15 cellular contexts compared by ENCODE assay signal in genomic region chr5:150639317-150639738, GRCh38. TPM values are rescaled to one million over a fixed set of nuclear protein-coding genes. Genes with fewer than 3 reads are reported as not detected.
DNase-seq lines count a peak whose midpoint lies in the region; ATAC-seq, FAIRE-seq and TF ChIP-seq lines count a peak whose summit lies in the region.
"Had no signal": no experiment of that assay in that cellular context is flagged by ENCODE, and none has a peak within 500 bp of the region (broad histone marks: within the 10 kb centered on the region; RNA-seq: fewer than 3 reads in every experiment).

No MANE protein-coding gene starts in this region.

- TF ChIP-seq POLR2A in IMR-90 (IDR thresholded peaks at IDR 0.05; ENCODE audit: low read depth, low read length) = no peak
- TF ChIP-seq POLR2A in thyroid gland (IDR thresholded peaks at IDR 0.05) = no peak
- no peak for TF ChIP-seq POLR2A in GM12892 (IDR thresholded peaks at IDR 0.05; ENCODE audit: low read depth, low read length)

- H3K79me1 ChIP-seq in IMR-90 (ENCODE audit: low read depth in 1 of 2, low read length in 2 of 2) = peaks cover 12 to 35% of the 10 kb centered on the region in 2 experiments

- H3K4me3 ChIP-seq in IMR-90 (ENCODE audit: insufficient read depth, low read depth, low read length) (no peak overlapping the region), colonic mucosa (no peak overlapping the region), muscle layer of duodenum (ENCODE audit: low read depth in 1 of 2, low read length in 2 of 2) (no peak overlapping the region), thyroid gland (replicated peaks in 1 of 3) (no peak overlapping the region)
- H3K4me3 ChIP-seq: SK-N-MC had no signal

- H3K9me1 ChIP-seq in IMR-90 (ENCODE audit: insufficient read depth, low read length) = peaks cover 24% of the 10 kb centered on the region

- H4K20me1 ChIP-seq in IMR-90 (ENCODE audit: insufficient read depth, low read length) = peaks cover 12% of the 10 kb centered on the region

- TF ChIP-seq RAD21 in IMR-90 (IDR thresholded peaks at IDR 0.05; ENCODE audit: low read length) = no peak

- H3K4me2 ChIP-seq in IMR-90 (ENCODE audit: low read depth, low read length) = no peak overlapping the region

- peak overlapping the region; percentile 50 for H3K23ac ChIP-seq in IMR-90 (ENCODE audit: low read depth, low read length)

- in situ Hi-C loops in IMR-90 (cut with MboI; ENCODE audit: low sequenced_read_pairs) = no loop called here

- H3K9ac ChIP-seq in IMR-90 (ENCODE audit: low read depth, low read length) = peak overlapping the region; percentile 7; the same call in 1 of the 2 replicates
- H3K9ac ChIP-seq in colonic mucosa (ENCODE audit: low read depth in 2 of 2, low read length in 2 of 2) = no peak overlapping the region

- POLR2A ChIA-PET in IMR-90 (lab: Charles Lee; ENCODE audit: unreplicated experiment) = interaction anchor here (0.6 kb wide), 1 partner anchor 152 kb away, joined by 6 read pairs; no protein-coding TSS in a partner anchor

- CTCF ChIA-PET in IMR-90 (lab: Yijun Ruan, JAX) = no interaction called here

- H2BK5ac ChIP-seq in IMR-90 (ENCODE audit: low read depth, low read length, poor library complexity, severe bottlenecking) = peak overlapping the region; percentile 87

- ATAC-seq in IMR-90 (ENCODE audit: low read depth) = no peak
- no peak for ATAC-seq in HG02973 (IDR thresholded peaks at IDR 0.05; ENCODE audit: unreplicated experiment)
- ATAC-seq: activated CD4-positive, CD25-positive, alpha-beta regulatory T cell treated with anti-CD3 and anti-CD28 coated beads, Interleukin-2, amount 50 U/mL, for 24 hours; activated naive CD8-positive, alpha-beta T cell treated with anti-CD3 and anti-CD28 coated beads, Interleukin-2, amount 50 U/mL, for 24 hours had no signal

- H3K4ac ChIP-seq in IMR-90 (ENCODE audit: low read depth, low read length) = peak overlapping the region; percentile 90

- no TSS peak for BruUV-seq in IMR-90 (replicated peaks; lab: Mats Ljungman, UMichigan)

- peak overlapping the region; percentile 40 for H2AFZ ChIP-seq in IMR-90 (replicated peaks; ENCODE audit: low read length, poor library complexity)

- peak overlapping the region; percentile 96 for H2BK120ac ChIP-seq in IMR-90 (ENCODE audit: low read depth, low read length)

- H3K27me3 ChIP-seq in IMR-90 (ENCODE audit: control insufficient read depth, insufficient read depth, low read length) (no peaks in the 10 kb centered on the region), colonic mucosa (no peaks in the 10 kb centered on the region), muscle layer of duodenum (ENCODE audit: low read depth, low read length) (no peaks in the 10 kb centered on the region), thyroid gland (no peaks in the 10 kb centered on the region)

- no peak overlapping the region for H3K56ac ChIP-seq in IMR-90 (ENCODE audit: extremely low read depth, insufficient read depth, low read length)

- DNase-seq in IMR-90 (no peak), colonic mucosa (no peak), thyroid gland (no peak), NCI-H1436 (lab: John Stamatoyannopoulos, UW) (no peak), GM12892 (ENCODE audit: insufficient read length) (no peak)
- DNase-seq: activated naive CD8-positive, alpha-beta T cell treated with anti-CD3 and anti-CD28 coated beads, Interleukin-2, amount 50 U/mL, for 24 hours; activated T-cell treated with anti-CD3 and anti-CD28 coated beads for 4 hours; islet precursor cell; NCI-H1436 treated with DMSO at 0.1 percent for 48 hours had no signal

- H2BK15ac ChIP-seq in IMR-90 (ENCODE audit: low read depth, low read length) = peak overlapping the region; percentile 82; the same call in 2 of the 3 replicates

- WGBS in IMR-90 (ENCODE audit: extremely low coverage in 2 of 2, insufficient read length in 1 of 2), 2 experiments = no CpG with 5 or more reads among the region's 4 CpGs
- WGBS in thyroid gland, 2 donors = 85 to 86% methylated on average over 4 of the region's 4 CpGs

- peak overlapping the region; percentile 90 for H3K14ac ChIP-seq in IMR-90 (replicated peaks; ENCODE audit: low read depth, low read length)

- intact Hi-C loops in IMR-90 (cut with micrococcal nuclease) (no loop called here), colonic mucosa (cut with DNase I) (no loop called here), thyroid gland (cut with DNase I) (no loop called here)

- no peaks in the 10 kb centered on the region; the same call in 1 of the 2 replicates for H3K36me3 ChIP-seq in IMR-90 (ENCODE audit: control insufficient read depth, insufficient read depth, low read length)
- no peaks in the 10 kb centered on the region for H3K36me3 ChIP-seq in colonic mucosa
- no peaks in the 10 kb centered on the region for H3K36me3 ChIP-seq in muscle layer of duodenum (ENCODE audit: control insufficient read depth in 1 of 2, insufficient read depth in 2 of 2, low read length in 2 of 2)
- H3K36me3 ChIP-seq in thyroid gland = no peaks in the 10 kb centered on the region
- H3K36me3 ChIP-seq: neutrophil had no signal

- peak overlapping the region; percentile 93 for H2AK5ac ChIP-seq in IMR-90 (ENCODE audit: low read depth, low read length)

- H2BK20ac ChIP-seq in IMR-90 (ENCODE audit: low read depth, low read length) = peak overlapping the region; percentile 83

- H3K9me3 ChIP-seq in IMR-90 (ENCODE audit: control insufficient read depth, insufficient read depth, low read length) (no peaks in the 10 kb centered on the region), colonic mucosa (no peaks in the 10 kb centered on the region), muscle layer of duodenum (ENCODE audit: control insufficient read depth in 1 of 2, low read length in 2 of 2) (no peaks in the 10 kb centered on the region), thyroid gland (no peaks in the 10 kb centered on the region)
- H3K9me3 ChIP-seq: neutrophil had no signal

- H2AK9ac ChIP-seq in IMR-90 (replicated peaks; ENCODE audit: low read depth, low read length, poor library complexity) = peak overlapping the region; percentile 83

- peak overlapping the region; percentile 22; the same call in 1 of the 2 replicates for H3K18ac ChIP-seq in IMR-90 (ENCODE audit: low read depth, low read length)

- no peak for FAIRE-seq in GM12892 (lab: Jason Lieb, UNC)
- FAIRE-seq: frontal cortex had no signal

- H3K4me1 ChIP-seq in IMR-90 (ENCODE audit: control insufficient read depth, insufficient read depth, low read length) = peaks cover 51% of the 10 kb centered on the region
- H3K4me1 ChIP-seq in colonic mucosa = no peaks in the 10 kb centered on the region
- H3K4me1 ChIP-seq in muscle layer of duodenum (ENCODE audit: control insufficient read depth in 1 of 2, insufficient read depth in 2 of 2, low read length in 2 of 2) = peaks cover 40 to 74% of the 10 kb centered on the region in 2 donors
- H3K4me1 ChIP-seq in thyroid gland = peaks cover 45 to 79% of the 10 kb centered on the region in 2 donors

- peak overlapping the region; percentile 86 for H4K91ac ChIP-seq in IMR-90 (ENCODE audit: insufficient read depth, low read depth, low read length)

- peak overlapping the region; percentile 73 to 84; a peak in 2 of 4 replicates for H4K8ac ChIP-seq in IMR-90 (ENCODE audit: low read depth in 2 of 2, low read length in 2 of 2)

- no peak for TF ChIP-seq CTCF in IMR-90 (conservative IDR thresholded peaks at IDR 0.05; ENCODE audit: low read depth, low read length)
- no peak for TF ChIP-seq CTCF in colonic mucosa (IDR thresholded peaks at IDR 0.05)
- TF ChIP-seq CTCF in thyroid gland (IDR thresholded peaks at IDR 0.05) = no peak

- peak overlapping the region; percentile 13; the same call in 1 of the 2 replicates for H4K5ac ChIP-seq in IMR-90 (ENCODE audit: low read depth, low read length)

- peak overlapping the region; percentile 91; the same call in 1 of the 2 replicates for H3K27ac ChIP-seq in IMR-90 (ENCODE audit: insufficient read depth, low read length)
- H3K27ac ChIP-seq in colonic mucosa = peak overlapping the region; percentile 17
- H3K27ac ChIP-seq in muscle layer of duodenum (ENCODE audit: low read length) = peak overlapping the region; percentile 62
- peak overlapping the region in 2 of 3 donors; percentile 78 to 87 for H3K27ac ChIP-seq in thyroid gland
- H3K27ac ChIP-seq: neutrophil had no signal

- dilution Hi-C loops in IMR-90 (cut with HindIII; ENCODE audit: low sequenced_read_pairs, unreplicated experiment) = no loop called here

TF ChIP-seq in IMR-90, 13 proteins besides CTCF, POLR2A, EP300 and RAD21 (continues in another document):
- TF ChIP-seq CHD1 (IDR thresholded peaks at IDR 0.05; ENCODE audit: low read depth, low read length) (no peak), FOS (IDR thresholded peaks at IDR 0.05; ENCODE audit: low read depth, low read length) (no peak), NFE2L2 (IDR thresholded peaks at IDR 0.05; ENCODE audit: low read depth, low read length) (no peak), BHLHE40 (IDR thresholded peaks at IDR 0.05; ENCODE audit: low read depth, low read length) (no peak), RFX5 (IDR thresholded peaks at IDR 0.05; ENCODE audit: low read depth, low read length) (no peak), ELK1 (IDR thresholded peaks at IDR 0.05; ENCODE audit: borderline replicate concordance, low read depth, low read length) (no peak)

RNA-seq across cellular contexts. Expression of gene SYNPO, which starts 1.1 kb away (rescaled TPM):
- total RNA-seq in IMR-90 (2012; rRNA removed) (3.0 and 3.1 TPM in 2 replicates), colonic mucosa (10 to 100 TPM; 32.4 to 62.9 TPM), thyroid gland (10 to 100 TPM in 3 of 4 donors, 1 to 10 TPM in 1; 8.8 to 19.3 (median 14.1) TPM)
- 22.6 and 24.8 TPM in 2 replicates for polyA plus RNA-seq in IMR-90 (2012; rRNA removed)
- 10.2 and 21.0 TPM in 2 replicates for polyA plus RNA-seq in IMR-90 (2012; cell fraction: cytosol; rRNA removed)
- 33.0 and 36.8 TPM in 2 replicates for polyA plus RNA-seq in IMR-90 (2012; cell fraction: nucleus; rRNA removed; ENCODE audit: low replicate concordance)
- 18.8 TPM for polyA plus RNA-seq in GM12892 (2012; ENCODE audit: missing spikeins)

RNA-seq across cellular contexts. Expression of gene MYOZ3, which starts 21.7 kb away (rescaled TPM):
- total RNA-seq in IMR-90 (2012; rRNA removed) (under 0.01 TPM in 2 replicates), colonic mucosa (under 1 TPM; 0.12 to 0.32 TPM), thyroid gland (under 1 TPM in 3 of 4 donors, not detected in 1; 0.11 to 0.29 (median 0.13) TPM)
- 0.24 TPM in 2 replicates for polyA plus RNA-seq in IMR-90 (2012; rRNA removed)
- polyA plus RNA-seq in IMR-90 (2012; cell fraction: cytosol; rRNA removed) = 0.02 and 0.04 TPM in 2 replicates
- 0.16 and 0.25 TPM in 2 replicates for polyA plus RNA-seq in IMR-90 (2012; cell fraction: nucleus; rRNA removed; ENCODE audit: low replicate concordance)
- 0.38 TPM for polyA plus RNA-seq in GM12892 (2012; ENCODE audit: missing spikeins)

Comparison
In these comparisons a context has a peak if more than half of its experiments do, and no peak if none do; other contexts are left out.
1. H3K27ac ChIP-seq: peak in every context shown above with its lines; median percentile 91 in IMR-90; 82 in thyroid gland; 62 in muscle layer of duodenum; 17 in colonic mucosa.